1 cellular context compared by ENCODE assay signal in the genomic region with DNA sequence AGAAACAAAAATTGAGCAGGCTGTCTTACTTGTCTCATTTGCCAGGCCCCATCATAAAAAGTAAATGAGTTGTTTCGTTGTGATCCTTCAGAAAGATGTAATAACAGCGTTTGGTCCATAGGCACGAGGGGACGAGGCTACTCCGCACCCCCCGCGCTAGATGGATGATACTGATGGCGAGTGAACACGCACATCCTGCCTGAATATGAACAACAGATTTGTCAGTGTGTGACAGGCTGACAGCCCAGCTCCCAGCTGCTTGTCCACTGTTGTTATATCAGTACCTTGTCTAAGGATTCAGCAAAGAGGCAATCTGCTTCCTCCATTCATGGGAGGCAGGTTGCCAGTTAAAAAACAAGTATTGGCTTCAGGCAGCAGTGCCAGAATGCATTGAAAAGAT.
TF ChIP-seq lines count a peak whose summit lies in the region.

No MANE protein-coding gene starts in this region.

TF ChIP-seq in SK-N-SH, 30 proteins besides CTCF, POLR2A, EP300 and RAD21:
- TF ChIP-seq PBX3 (IDR thresholded peaks at IDR 0.05), result peak; percentile 23; the same call in 1 of the 2 replicates
- TF ChIP-seq FOXJ3 (CRISPR knock-in tag; IDR thresholded peaks at IDR 0.05), result peak; percentile 46; the same call in 1 of the 2 replicates
- peak; percentile 50 for TF ChIP-seq GATA2 (CRISPR knock-in tag; IDR thresholded peaks at IDR 0.05)
- TF ChIP-seq RXRA (IDR thresholded peaks at IDR 0.05; ENCODE audit: borderline replicate concordance, low read depth), result no peak
- no peak for TF ChIP-seq MEF2A (IDR thresholded peaks at IDR 0.05; ENCODE audit: borderline replicate concordance, low read depth)
TF ChIP-seq in SK-N-SH: peak in this region for 3.
